Comparison of ENCODE assay signal across 8 cellular contexts in genomic region chr1:226882631-226883409, GRCh38. TPM values are rescaled to one million over a fixed set of nuclear protein-coding genes. Genes with fewer than 3 reads are reported as not detected.
DNase-seq lines count a peak whose midpoint lies in the region; ATAC-seq and TF ChIP-seq lines count a peak whose summit lies in the region.

No MANE protein-coding gene starts in this region.

- H3K4me1 ChIP-seq in heart left ventricle = peaks cover 0 to 58% (median 37%) of the 10 kb centered on the region in 12 donors

- H3K4me1 Mint-ChIP-seq in WTC11 = no peaks in the 10 kb centered on the region
- H3K4me1 Mint-ChIP-seq in stimulated activated effector memory CD8-positive, alpha-beta T cell treated with anti-CD3 and anti-CD28 coated beads, Interleukin-12 subunit alpha, Interleukin-12 subunit beta, amount 100 ng/mL, for 72 hours = peaks cover 46% of the 10 kb centered on the region

- H3K4me3 ChIP-seq in heart left ventricle = peak overlapping the region in 8 of 12 donors; percentile 27 to 38 (median 30)

- 0 out of 2 replicates have a peak overlapping the region, but pooled peaks have one; percentile 1 for H3K27ac Mint-ChIP-seq in WTC11
- peak overlapping the region; percentile 96 for H3K27ac Mint-ChIP-seq in stimulated activated effector memory CD8-positive, alpha-beta T cell treated with anti-CD3 and anti-CD28 coated beads, Interleukin-12 subunit alpha, Interleukin-12 subunit beta, amount 100 ng/mL, for 72 hours

- H3K9me3 Mint-ChIP-seq in WTC11 = no peaks in the 10 kb centered on the region
- no peaks in the 10 kb centered on the region for H3K9me3 Mint-ChIP-seq in stimulated activated effector memory CD8-positive, alpha-beta T cell treated with anti-CD3 and anti-CD28 coated beads, Interleukin-12 subunit alpha, Interleukin-12 subunit beta, amount 100 ng/mL, for 72 hours

- H3K36me3 Mint-ChIP-seq in WTC11 = peaks cover 30% of the 10 kb centered on the region
- H3K36me3 Mint-ChIP-seq in stimulated activated effector memory CD8-positive, alpha-beta T cell treated with anti-CD3 and anti-CD28 coated beads, Interleukin-12 subunit alpha, Interleukin-12 subunit beta, amount 100 ng/mL, for 72 hours = peaks cover 20% of the 10 kb centered on the region

- 42 to 57% (median 46%) methylated on average over 9 of the region's 9 CpGs for WGBS in heart left ventricle, 4 donors

- DNase-seq in A172 (ENCODE audit: low spot score) (peak; percentile 75), WTC11 (ENCODE audit: low spot score) (no peak), heart left ventricle (no peak), T-helper 9 cell (no peak), NCI-H2029 (lab: John Stamatoyannopoulos, UW) (no peak)
- DNase-seq in stimulated activated effector memory CD8-positive, alpha-beta T cell treated with anti-CD3 and anti-CD28 coated beads, Interleukin-12 subunit alpha, Interleukin-12 subunit beta, amount 100 ng/mL, for 72 hours (ENCODE audit: low spot score in 2 of 2) = peak; percentile 11 to 64

- intact Hi-C loops in heart left ventricle (cut with DNase I) = no loop called here

- no peak overlapping the region for H3K4me3 Mint-ChIP-seq in WTC11
- peak overlapping the region; percentile 68 for H3K4me3 Mint-ChIP-seq in stimulated activated effector memory CD8-positive, alpha-beta T cell treated with anti-CD3 and anti-CD28 coated beads, Interleukin-12 subunit alpha, Interleukin-12 subunit beta, amount 100 ng/mL, for 72 hours

- H3K36me3 ChIP-seq in heart left ventricle = peaks cover 0 to 43% (median 27%) of the 10 kb centered on the region in 9 donors

- peak overlapping the region; percentile 12 to 81 (median 51) for H3K27ac ChIP-seq in heart left ventricle

- CTCF ChIA-PET in WTC11 (lab: Charles Lee) = interaction anchor here (0.8 kb wide), 1 partner anchor 257 kb away, joined by 3 read pairs; no protein-coding TSS in a partner anchor

- no peaks in the 10 kb centered on the region for H3K27me3 Mint-ChIP-seq in WTC11 (ENCODE audit: low read depth)

- no peak for TF ChIP-seq CTCF in WTC11 (IDR thresholded peaks at IDR 0.05)
- no peak for TF ChIP-seq CTCF in heart left ventricle (IDR thresholded peaks at IDR 0.05)

- no peaks in the 10 kb centered on the region for H3K27me3 ChIP-seq in heart left ventricle

- ATAC-seq in GM18909 (IDR thresholded peaks at IDR 0.05; ENCODE audit: poor library complexity, unreplicated experiment) (peak; percentile 94), HG03097 (IDR thresholded peaks at IDR 0.05; ENCODE audit: low FRiP score, unreplicated experiment) (peak; percentile 96), WTC11 (no peak), heart left ventricle (peak in 3 of 4 donors; percentile 35 to 67 (median 45))
- peak; percentile 93 for ATAC-seq in stimulated activated effector memory CD8-positive, alpha-beta T cell treated with anti-CD3 and anti-CD28 coated beads, Interleukin-12 subunit alpha, Interleukin-12 subunit beta, amount 100 ng/mL, for 72 hours

- POLR2A ChIA-PET in WTC11 (lab: Charles Lee) = no interaction called here

- no peak for TF ChIP-seq POLR2A in heart left ventricle (IDR thresholded peaks at IDR 0.05)

- no peaks in the 10 kb centered on the region for H3K9me3 ChIP-seq in heart left ventricle

TF ChIP-seq in WTC11, 78 proteins besides CTCF, POLR2A, EP300 and RAD21:
- TF ChIP-seq ARID4B (CRISPR knock-in tag; IDR thresholded peaks at IDR 0.05; ENCODE audit: borderline replicate concordance) (no peak), CBFB (CRISPR knock-in tag; IDR thresholded peaks at IDR 0.05; ENCODE audit: low read depth) (no peak), TCF7 (CRISPR knock-in tag; IDR thresholded peaks at IDR 0.05; ENCODE audit: low read depth) (no peak), ATF2 (CRISPR knock-in tag; IDR thresholded peaks at IDR 0.05; ENCODE audit: borderline replicate concordance, low read depth) (no peak), FOXJ3 (CRISPR knock-in tag; IDR thresholded peaks at IDR 0.05; ENCODE audit: borderline replicate concordance) (no peak), ZNF232 (CRISPR knock-in tag; IDR thresholded peaks at IDR 0.05) (no peak), ZNF138 (CRISPR knock-in tag; conservative IDR thresholded peaks at IDR 0.05) (no peak)

RNA-seq across cellular contexts. Expression of gene PSEN2, which starts 12.4 kb away (rescaled TPM):
- total RNA-seq in A172 (2014; rRNA removed; shearing (Covaris generic)) = 45.7 and 46.0 TPM in 2 replicates
- 18.4 to 23.5 TPM (median 23.4 TPM) in 3 replicates for total RNA-seq in WTC11 (2021)
- 10 to 100 TPM; 17.2 to 30.9 (median 21.7) TPM for total RNA-seq in heart left ventricle
- 10 to 100 TPM; 12.3 to 18.3 TPM for polyA plus RNA-seq in heart left ventricle

RNA-seq across cellular contexts. Expression of gene COQ8A, which starts 57.3 kb away (rescaled TPM):
- 6.9 and 7.9 TPM in 2 replicates for total RNA-seq in A172 (2014; rRNA removed; shearing (Covaris generic))
- total RNA-seq in WTC11 (2021) = 39.4 to 41.1 TPM (median 40.8 TPM) in 3 replicates
- 100 to 1,000 TPM; 141 to 915 (median 310) TPM for total RNA-seq in heart left ventricle
- polyA plus RNA-seq in heart left ventricle = 100 to 1,000 TPM; 193 to 243 TPM

Comparison
In these comparisons a context has a peak if more than half of its experiments do, and no peak if none do; other contexts are left out.
1. DNase-seq: peak in A172 (single experiment) and stimulated activated effector memory CD8-positive, alpha-beta T cell treated with anti-CD3 and anti-CD28 coated beads, Interleukin-12 subunit alpha, Interleukin-12 subunit beta, amount 100 ng/mL, for 72 hours (2 of 2); none in WTC11 (single experiment), heart left ventricle (0 of 5), T-helper 9 cell (single experiment) and NCI-H2029 (single experiment).